ENCODE assay signal across 1 cellular context in genomic region chr1:28882009-28882628, GRCh38.
TF ChIP-seq lines count a peak whose summit lies in the region.

No MANE protein-coding gene starts in this region.

TF ChIP-seq in WTC11, 78 proteins besides CTCF, POLR2A, EP300 and RAD21 (continued from another document):
- TF ChIP-seq IRF1 (CRISPR knock-in tag; IDR thresholded peaks at IDR 0.05): no peak
